ENCODE assay signal across 1 cellular context in the genomic region with DNA sequence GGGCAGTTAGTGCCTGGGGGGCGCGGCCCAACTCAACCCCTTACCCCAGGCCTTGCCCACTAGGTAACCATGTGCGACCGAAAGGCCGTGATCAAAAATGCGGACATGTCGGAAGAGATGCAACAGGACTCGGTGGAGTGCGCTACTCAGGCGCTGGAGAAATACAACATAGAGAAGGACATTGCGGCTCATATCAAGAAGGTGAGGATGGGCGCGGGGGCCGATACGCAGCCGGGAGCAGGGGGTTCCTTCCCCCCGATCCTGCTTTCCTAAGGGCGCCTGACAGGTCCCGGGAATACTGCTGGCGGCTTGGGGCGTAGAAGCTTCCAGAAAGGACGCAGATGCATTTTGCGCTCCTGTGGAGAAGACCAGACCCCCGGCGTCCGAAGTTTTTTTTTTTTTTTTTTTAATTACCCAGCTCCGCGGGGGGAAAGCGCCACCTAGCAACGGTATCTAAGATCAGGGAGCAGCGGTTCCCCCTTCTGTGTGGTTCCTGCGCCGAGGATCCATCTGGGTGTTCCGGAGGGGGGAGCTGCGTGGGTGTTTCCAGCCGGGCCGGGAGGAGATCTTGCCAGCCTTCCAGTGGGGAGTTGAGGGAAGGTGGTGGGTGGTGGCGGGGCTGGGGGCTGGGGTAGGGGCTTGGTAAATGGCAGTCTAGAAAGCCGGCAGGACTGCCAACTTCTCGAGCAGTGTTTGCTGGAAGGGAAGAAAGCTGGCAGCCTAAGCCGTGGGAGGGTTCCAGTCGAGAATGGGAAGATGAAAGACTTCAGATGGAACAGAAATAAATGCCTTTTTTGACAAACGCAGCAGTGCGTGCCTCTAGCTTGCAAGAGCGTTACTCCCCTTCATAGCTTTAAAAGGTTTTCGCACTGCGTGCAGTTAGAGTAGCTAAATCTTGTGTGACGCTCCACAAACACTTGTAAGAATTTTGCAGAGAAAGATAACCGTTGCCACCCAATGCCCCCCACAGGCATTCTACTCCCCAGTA.
TF ChIP-seq lines count a peak whose summit lies in the region.

No MANE protein-coding gene starts in this region.

TF ChIP-seq in A549, 52 proteins besides CTCF, POLR2A, EP300 and RAD21:
- TF ChIP-seq CBX2 (IDR thresholded peaks at IDR 0.05; ENCODE audit: borderline replicate concordance, low read depth): no peak
- TF ChIP-seq JUN (IDR thresholded peaks at IDR 0.05): peak in 1 of 2 experiments; percentile 5; a peak in 1 of 5 replicates
- TF ChIP-seq NFE2L2 (conservative IDR thresholded peaks at IDR 0.05; ENCODE audit: low read length): no peak
- no peak for TF ChIP-seq CBX8 (IDR thresholded peaks at IDR 0.05)
- no peak for TF ChIP-seq FOSB (CRISPR knock-in tag; IDR thresholded peaks at IDR 0.05)
- peak; percentile 18 for TF ChIP-seq PHF8 (IDR thresholded peaks at IDR 0.05; ENCODE audit: borderline replicate concordance, low read depth)
- TF ChIP-seq HDAC2 (IDR thresholded peaks at IDR 0.05): no peak
- TF ChIP-seq, protein P1, sequence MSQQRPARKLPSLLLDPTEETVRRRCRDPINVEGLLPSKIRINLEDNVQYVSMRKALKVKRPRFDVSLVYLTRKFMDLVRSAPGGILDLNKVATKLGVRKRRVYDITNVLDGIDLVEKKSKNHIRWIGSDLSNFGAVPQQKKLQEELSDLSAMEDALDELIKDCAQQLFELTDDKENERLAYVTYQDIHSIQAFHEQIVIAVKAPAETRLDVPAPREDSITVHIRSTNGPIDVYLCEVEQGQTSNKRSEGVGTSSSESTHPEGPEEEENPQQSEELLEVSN (IDR thresholded peaks at IDR 0.05; ENCODE audit: borderline replicate concordance, low read depth): no peak
- no peak for TF ChIP-seq BHLHE40 (IDR thresholded peaks at IDR 0.05; ENCODE audit: low read depth, low read length)
- TF ChIP-seq ZSCAN20 (CRISPR knock-in tag; IDR thresholded peaks at IDR 0.05): no peak
TF ChIP-seq in A549: peak in this region for 2.
